In the genomic region with DNA sequence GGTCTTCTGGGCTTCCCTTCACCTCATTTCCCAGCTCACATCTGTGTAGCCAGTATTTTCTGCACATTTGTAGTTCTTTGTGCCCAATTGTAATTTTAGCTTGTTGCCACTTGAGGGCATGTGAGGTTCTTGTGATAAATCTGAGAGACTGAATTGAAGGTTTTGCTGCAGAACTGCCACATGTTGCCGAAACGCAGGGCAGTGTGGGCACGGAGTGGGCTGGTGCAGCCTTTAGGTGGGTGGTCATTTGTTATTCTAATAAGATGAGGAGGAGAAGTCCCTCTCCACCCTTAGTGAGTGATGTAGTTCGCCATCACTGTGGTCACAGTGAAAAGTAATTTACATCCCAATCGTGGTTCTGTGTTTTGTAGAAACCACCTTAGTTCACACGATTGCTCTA, we compare ENCODE assay signal across 8 cellular contexts. TPM values are rescaled to one million over a fixed set of nuclear protein-coding genes. Genes with fewer than 3 reads are reported as not detected.
DNase-seq lines count a peak whose midpoint lies in the region; ATAC-seq, FAIRE-seq and TF ChIP-seq lines count a peak whose summit lies in the region.

No MANE protein-coding gene starts in this region.

- no peaks in the 10 kb centered on the region for H4K20me1 ChIP-seq in K562 (replicated peaks; ENCODE audit: control insufficient read depth, insufficient read depth, low read length)

- no peak for TF ChIP-seq EP300 in K562 (IDR thresholded peaks at IDR 0.05; ENCODE audit: low read length)

- no peak overlapping the region for H3K4me3 ChIP-seq in GM12864 (ENCODE audit: low read depth, low read length)
- H3K4me3 ChIP-seq in SJCRH30, result no peak overlapping the region
- no peak overlapping the region for H3K4me3 ChIP-seq in K562

- H3K4me2 ChIP-seq in K562 (ENCODE audit: insufficient read depth, low read length), result no peak overlapping the region

- H3K36me3 ChIP-seq in SJCRH30 (peaks cover 28% of the 10 kb centered on the region), K562 (ENCODE audit: control insufficient read depth, insufficient read depth, low read length) (peaks cover 91% of the 10 kb centered on the region)

- H3K27me3 ChIP-seq in SJCRH30 (no peaks in the 10 kb centered on the region), K562 (ENCODE audit: control insufficient read depth in 2 of 2, insufficient read depth in 2 of 2, low read length in 2 of 2) (no peaks in the 10 kb centered on the region)

- intact Hi-C loops in K562 (cut with micrococcal nuclease), result loop anchor here (1.0 to 5.0 kb wide), 2 partner anchors 42 to 318 kb away; no protein-coding TSS in a partner anchor

- no peak for TF ChIP-seq POLR2A in K562 (conservative IDR thresholded peaks at IDR 0.05)

- TF ChIP-seq CTCF in 22Rv1 (IDR thresholded peaks at IDR 0.05) (peak; percentile 75), GM12864 (IDR thresholded peaks at IDR 0.05; ENCODE audit: low read depth, low read length, missing control alignments) (peak; percentile 69), LNCAP (IDR thresholded peaks at IDR 0.05) (peak; percentile 67), K562 (IDR thresholded peaks at IDR 0.05 in 2 of 3, conservative IDR thresholded peaks at IDR 0.05 in 1 of 3; ENCODE audit: insufficient read depth in 2 of 3, low read depth in 1 of 3, low read length in 3 of 3) (peak; percentile 53 to 75 (median 71); a peak in 5 of 6 replicates)

- FAIRE-seq in K562 (lab: Jason Lieb, UNC), result peak; percentile 75

- peak; percentile 71 to 76 for TF ChIP-seq RAD21 in K562 (CRISPR knock-in tag; conservative IDR thresholded peaks at IDR 0.05 in 1 of 2, IDR thresholded peaks at IDR 0.05 in 1 of 2)

- POLR2A ChIA-PET in K562 (lab: Yijun Ruan, JAX), result interaction anchor here (0.7 to 1.4 kb wide), 3 partner anchors 10 to 14 kb away, joined by 3 to 6 read pairs (median 6); no protein-coding TSS in a partner anchor

- no peaks in the 10 kb centered on the region; the same call in 2 of the 3 replicates for H3K79me2 ChIP-seq in K562 (ENCODE audit: control insufficient read depth, insufficient read depth, low read length)

- H3K4me1 ChIP-seq in SJCRH30, result no peaks in the 10 kb centered on the region
- no peaks in the 10 kb centered on the region for H3K4me1 ChIP-seq in K562 (replicated peaks in 1 of 2; ENCODE audit: control insufficient read depth in 2 of 2, insufficient read depth in 2 of 2, low read length in 2 of 2)

- CTCF ChIA-PET in K562 (lab: Yijun Ruan, JAX; ENCODE audit: low intra/inter-chr PET ratio), result interaction anchor here (0.6 to 1.5 kb wide), 3 partner anchors 21 to 328 kb away, joined by 3 to 11 read pairs (median 4); no protein-coding TSS in a partner anchor

- no TSS peak for BruUV-seq in K562 (replicated peaks; lab: Mats Ljungman, UMichigan)

- H3K9me3 ChIP-seq in SJCRH30 (replicated peaks) (no peaks in the 10 kb centered on the region), K562 (replicated peaks; ENCODE audit: control insufficient read depth, insufficient read depth, low read depth, low read length) (no peaks in the 10 kb centered on the region)

- no peak overlapping the region for H2AFZ ChIP-seq in K562 (ENCODE audit: low read depth, low read length)

- DNase-seq in GM12864 (ENCODE audit: low read depth) (peak; percentile 62), HCEC 1CT (peak; percentile 59), SJCRH30 (peak; percentile 8 to 38), K562 (ENCODE audit: extremely low read depth in 1 of 4, low spot score in 3 of 4) (peak in 2 of 4 experiments; percentile 38 to 47), iPS-NIHi7 (ENCODE audit: extremely low spot score) (peak; percentile 70)
- peak in 2 of 3 experiments; percentile 27 to 45 for DNase-seq in stimulated activated CD4-positive, alpha-beta T cell treated with anti-CD3 and anti-CD28 coated beads, TNF-alpha, amount 100 ng/mL, for 24 hours (ENCODE audit: low read depth in 3 of 3)

- H3K27ac ChIP-seq in 22Rv1, result no peak overlapping the region
- H3K27ac ChIP-seq in SJCRH30, result no peak overlapping the region
- H3K27ac ChIP-seq in K562 (ENCODE audit: extremely low read depth, low read depth, low read length), result no peak overlapping the region

- no peak overlapping the region for H3K9ac ChIP-seq in K562 (ENCODE audit: insufficient read depth in 1 of 2, low read depth in 2 of 2, low read length in 2 of 2)

- ATAC-seq in K562, result peak; percentile 80

- in situ Hi-C loops in K562 (cut with MboI), result no loop called here

- no peaks in the 10 kb centered on the region for H3K9me1 ChIP-seq in K562 (ENCODE audit: control insufficient read depth, insufficient read depth, low read length)

- WGBS in K562 (ENCODE audit: insufficient coverage, low coverage, missing lambda C conversion rate), result 61% methylated on average over 6 of the region's 6 CpGs

TF ChIP-seq in K562, 482 proteins besides CTCF, POLR2A, EP300 and RAD21:
- TF ChIP-seq NFE2L1 (tag; IDR thresholded peaks at IDR 0.05; ENCODE audit: borderline replicate concordance, low read depth) (no peak), IFI16 (CRISPR knock-in tag; IDR thresholded peaks at IDR 0.05) (no peak), SMC3 (conservative IDR thresholded peaks at IDR 0.05; ENCODE audit: insufficient read depth, low read depth, low read length) (peak; percentile 52), HDGF (IDR thresholded peaks at IDR 0.05) (peak; percentile 65; the same call in 1 of the 2 replicates)
TF ChIP-seq in K562: peak in this region for 2.

RNA-seq across cellular contexts. Expression of a gene that starts 21.2 kb away (rescaled TPM):
- total RNA-seq in SJCRH30 (2014; rRNA removed; shearing (Covaris generic)), result 16.9 and 18.2 TPM in 2 replicates
- total RNA-seq in K562 (2011; cell fraction: chromatin; rRNA removed; ENCODE audit: low replicate concordance), result 32.6 and 75.0 TPM in 2 replicates
- total RNA-seq in K562 (2011; cell fraction: nucleolus; rRNA removed), result 26.8 and 28.3 TPM in 2 replicates
- total RNA-seq in K562 (2011; cell fraction: nucleoplasm; rRNA removed), result 49.0 and 63.9 TPM in 2 replicates
- total RNA-seq in K562 (2014; rRNA removed), result 28.6 and 31.4 TPM in 2 replicates
- 21.5 and 24.6 TPM in 2 replicates for total RNA-seq in K562 (2014; rRNA removed; fragmentation: Illumina TruSeq; extraction: Trizol)
- total RNA-seq in K562 (2015; rRNA removed; fragmentation: Illumina TruSeq; extraction: Trizol), result 20.1 and 20.5 TPM in 2 replicates
- 33.6 and 34.7 TPM in 2 replicates for total RNA-seq in K562 (2021)
- 17.8 and 20.4 TPM in 2 replicates for polyA plus RNA-seq in K562 (2011; rRNA removed)
- polyA plus RNA-seq in K562 (2011; cell fraction: cytosol; rRNA removed), result 9.9 and 12.8 TPM in 2 replicates
- 19.0 and 19.8 TPM in 2 replicates for polyA plus RNA-seq in K562 (2011; cell fraction: nucleus; rRNA removed)
- polyA plus RNA-seq in K562 (2012), result 10.0 and 11.5 TPM in 2 replicates
- 12.3 and 13.3 TPM in 2 replicates for polyA plus RNA-seq in K562 (2014; fragmentation: Illumina TruSeq; extraction: Trizol)
- 1 to 10 TPM; 3.3 to 3.5 TPM for polyA plus RNA-seq in K562 (2014; fragmentation: Nextera tagmentation; extraction: Ambion mirVana)
- polyA plus RNA-seq in K562 (2014; rRNA removed), result 12.4 and 16.2 TPM in 2 replicates
- polyA minus RNA-seq in K562 (2011; rRNA and poly(A)+ RNA removed), result 32.2 and 36.9 TPM in 2 replicates
- polyA minus RNA-seq in K562 (2011; cell fraction: cytosol; rRNA and poly(A)+ RNA removed), result 19.6 and 21.0 TPM in 2 replicates
- 37.8 and 47.7 TPM in 2 replicates for polyA minus RNA-seq in K562 (2011; cell fraction: nucleus; rRNA and poly(A)+ RNA removed)
